ENCODE assay signal across 3 cellular contexts in the genomic region with DNA sequence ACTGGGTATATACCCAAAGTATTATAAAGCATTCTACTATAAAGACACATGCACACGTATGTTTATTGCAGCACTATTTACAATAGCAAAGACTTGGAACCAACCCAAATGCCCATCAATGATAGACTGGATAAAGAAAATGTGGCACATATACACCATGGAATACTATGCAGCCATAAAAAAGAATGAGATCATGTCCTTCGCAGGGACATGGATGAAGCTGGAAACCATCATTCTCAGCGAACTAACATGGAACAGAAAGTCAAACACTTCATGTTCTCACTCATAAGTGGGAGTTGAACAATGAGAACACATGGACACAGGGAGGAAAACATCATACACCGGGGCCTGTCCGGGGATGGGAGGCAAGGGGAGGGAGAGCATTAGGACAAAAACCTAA. TPM values are rescaled to one million over a fixed set of nuclear protein-coding genes. Genes with fewer than 3 reads are reported as not detected.
"Had no signal": no experiment of that assay in that cellular context is flagged by ENCODE, and none has a peak within 500 bp of the region (broad histone marks: within the 10 kb centered on the region; RNA-seq: fewer than 3 reads in every experiment).

No MANE protein-coding gene starts in this region.

RNA-seq across cellular contexts. Expression of a gene that starts 39.4 kb away (rescaled TPM):
- total RNA-seq: HT1080, IMR-90 had no signal
- polyA plus RNA-seq: IgD-negative memory B cell, IMR-90 had no signal
